Comparison of ENCODE assay signal across 1 cellular context in the genomic region with DNA sequence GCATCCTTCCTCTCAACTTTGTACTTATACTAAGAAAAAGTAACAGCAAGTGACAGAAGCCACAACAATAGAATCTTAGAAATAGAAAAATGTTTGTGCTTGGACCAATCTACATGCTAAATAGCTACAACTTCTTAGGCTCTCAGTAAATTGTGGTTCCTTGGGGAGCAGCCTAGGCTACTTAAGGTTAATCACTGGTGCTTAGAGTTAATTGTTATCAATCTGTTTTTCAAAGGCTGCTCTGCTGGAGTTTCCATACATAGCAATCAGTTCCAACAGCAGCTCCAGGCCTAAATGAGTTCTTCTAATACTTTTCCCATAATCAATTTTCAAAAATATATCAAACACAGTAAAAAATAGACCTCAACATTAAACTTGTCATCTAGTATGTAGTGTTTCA.
TF ChIP-seq lines count a peak whose summit lies in the region.

No MANE protein-coding gene starts in this region.

TF ChIP-seq in H1, 55 proteins besides CTCF, POLR2A, EP300 and RAD21 (continued from another document):
- TF ChIP-seq CHD7 (IDR thresholded peaks at IDR 0.05; ENCODE audit: insufficient replicate concordance, low read length) (no peak), NANOG (IDR thresholded peaks at IDR 0.05; ENCODE audit: insufficient read depth, low read depth, low read length, poor library complexity, severe bottlenecking) (peak; percentile 99)
